In the genomic region with DNA sequence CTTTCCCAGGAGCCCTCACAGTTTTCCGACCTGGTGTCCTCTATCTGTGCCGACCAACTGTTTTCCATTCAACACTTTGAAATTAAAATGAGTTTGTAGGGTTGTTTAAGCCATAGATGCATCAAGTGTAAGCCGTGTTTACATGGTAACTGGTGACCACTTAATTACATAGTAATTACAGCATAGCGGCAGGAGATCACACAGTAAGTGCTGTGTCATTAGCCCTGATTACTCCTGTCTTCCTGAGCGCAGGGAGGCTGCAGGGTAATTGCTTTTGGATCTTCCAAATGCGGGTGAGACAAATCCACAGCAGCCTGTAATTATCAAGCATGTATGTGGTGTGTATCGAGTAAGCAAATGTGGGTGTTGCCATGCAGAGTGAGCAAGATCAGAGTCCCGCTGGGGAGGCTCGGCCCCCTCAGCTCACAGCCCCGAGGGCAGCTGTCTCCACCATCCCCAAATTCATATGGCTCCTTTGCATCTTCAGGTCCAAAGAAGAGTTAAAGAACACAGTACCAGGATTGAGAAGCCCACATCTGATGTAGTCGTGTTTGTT, we compare ENCODE assay signal across 26 cellular contexts.
A peak's percentile ranks its signal among the peaks of the same experiment; 100 is the strongest.
DNase-seq lines count a peak whose midpoint lies in the region; TF ChIP-seq lines count a peak whose summit lies in the region.
"Had no signal": no experiment of that assay in that cellular context is flagged by ENCODE, and none has a peak within 500 bp of the region (broad histone marks: within the 10 kb centered on the region; RNA-seq: fewer than 3 reads in every experiment).

No MANE protein-coding gene starts in this region.

- no peak overlapping the region for H3K27ac ChIP-seq in HEK293 (ENCODE audit: extremely low read depth, low read depth, low read length)
- H3K27ac ChIP-seq in coronary artery, result no peak overlapping the region
- H3K27ac ChIP-seq: gastroesophageal sphincter, GM23248, hepatocyte, right lobe of liver, SJSA1, uterus had no signal

- TF ChIP-seq CTCF in HEK293 (tag by site-specific recombination; IDR thresholded peaks at IDR 0.05) (no peak), coronary artery (IDR thresholded peaks at IDR 0.05) (no peak)

- no peaks in the 10 kb centered on the region for H3K4me1 ChIP-seq in HEK293 (ENCODE audit: control insufficient read depth, insufficient read depth, low read length)
- H3K4me1 ChIP-seq: Caco-2, gastroesophageal sphincter, right lobe of liver, SJSA1, uterus had no signal

- POLR2A ChIA-PET in HEK293 (lab: Yijun Ruan, JAX), result no interaction called here

- H3K9me3 ChIP-seq in HEK293 (ENCODE audit: control insufficient read depth, insufficient read depth, low read depth, low read length), result no peaks in the 10 kb centered on the region
- H3K9me3 ChIP-seq: Caco-2, gastroesophageal sphincter, MG63, right lobe of liver, SJSA1, uterus had no signal

- no peaks in the 10 kb centered on the region for H3K27me3 ChIP-seq in H7 (ENCODE audit: control insufficient read depth, insufficient read depth, low read length)
- H3K27me3 ChIP-seq: gastroesophageal sphincter, hepatocyte, MG63, right lobe of liver, uterus had no signal

- peak; percentile 92 for DNase-seq in COR-L47 (lab: John Stamatoyannopoulos, UW)
- DNase-seq in NCI-H2227 (lab: John Stamatoyannopoulos, UW; ENCODE audit: unreplicated experiment), result peak; percentile 72
- peak; percentile 40 for DNase-seq in coronary artery (ENCODE audit: low spot score)
- no peak for DNase-seq in H7
- DNase-seq in SKM-1 treated with dmso at 0.1 percent for 144 hours (lab: John Stamatoyannopoulos, UW; ENCODE audit: unreplicated experiment), result no peak
- no peak for DNase-seq in epidermal melanocyte (ENCODE audit: insufficient read length, low spot score)
- DNase-seq: activated CD4-positive, alpha-beta memory T cell treated with anti-CD3 and anti-CD28 coated beads for 36 hours; activated CD4-positive, CD25-positive, alpha-beta regulatory T cell; C1 segment of cervical spinal cord; Caco-2; central memory CD4-positive, alpha-beta T cell; GM23248; HFFc6; KG1; MG63; NCI-H187; NCI-H510A; stimulated activated CD4-positive, alpha-beta T cell treated with anti-CD3 and anti-CD28 coated beads, Interleukin-4, amount 100 ng/mL, for 4 hours; stimulated activated naive B cell treated with anti-CD40 and anti-IgM and Interleukin-4, amounts not matched to agents 10 μg/mL and 1 μg/mL and 100 μg/mL, for 72 hours; T-helper 1 cell; uterus had no signal

- CTCF ChIA-PET in HEK293 (lab: Yijun Ruan, JAX), result no interaction called here

- H3K4me3 ChIP-seq in HEK293 (ENCODE audit: low read depth, low read length), result no peak overlapping the region
- no peak overlapping the region for H3K4me3 ChIP-seq in coronary artery
- no peak overlapping the region for H3K4me3 ChIP-seq in H7 (ENCODE audit: insufficient read depth, low read depth, low read length)
- H3K4me3 ChIP-seq: gastroesophageal sphincter, GM23248, hepatocyte, MG63, right lobe of liver, SJSA1, uterus had no signal

- H3K36me3 ChIP-seq in HEK293 (ENCODE audit: control insufficient read depth in 2 of 2, insufficient read depth in 1 of 2, low read length in 2 of 2) (no peaks in the 10 kb centered on the region), H7 (replicated peaks; ENCODE audit: control insufficient read depth, insufficient read depth, low read length) (no peaks in the 10 kb centered on the region)
- H3K36me3 ChIP-seq: gastroesophageal sphincter, MG63, right lobe of liver, SJSA1, uterus had no signal

TF ChIP-seq in HEK293, 187 proteins besides CTCF, POLR2A, EP300 and RAD21:
- TF ChIP-seq ZNF624 (tag by site-specific recombination; IDR thresholded peaks at IDR 0.05) (no peak), SP7 (tag by site-specific recombination; IDR thresholded peaks at IDR 0.05) (peak; percentile 94), FEZF1 (tag by site-specific recombination; IDR thresholded peaks at IDR 0.05) (no peak)

Comparison
In these comparisons a context has a peak if more than half of its experiments do, and no peak if none do; other contexts are left out.
1. DNase-seq: peak in COR-L47 (single experiment), NCI-H2227 (single experiment) and coronary artery (single experiment); none in H7 (single experiment), SKM-1 treated with dmso at 0.1 percent for 144 hours (single experiment) and epidermal melanocyte (single experiment).